16 cellular contexts compared by ENCODE assay signal in genomic region chr5:134007581-134008256, GRCh38. TPM values are rescaled to one million over a fixed set of nuclear protein-coding genes. Genes with fewer than 3 reads are reported as not detected.
A peak's percentile ranks its signal among the peaks of the same experiment; 100 is the strongest.
DNase-seq lines count a peak whose midpoint lies in the region; ATAC-seq and TF ChIP-seq lines count a peak whose summit lies in the region.
"Had no signal": no experiment of that assay in that cellular context is flagged by ENCODE, and none has a peak within 500 bp of the region (broad histone marks: within the 10 kb centered on the region; RNA-seq: fewer than 3 reads in every experiment).

No MANE protein-coding gene starts in this region.

- no peaks in the 10 kb centered on the region for H3K9me3 Mint-ChIP-seq in neural crest cell
- no peaks in the 10 kb centered on the region for H3K9me3 Mint-ChIP-seq in activated CD4-positive, alpha-beta T cell treated with anti-CD3 and anti-CD28 coated beads, Interleukin-2, amount 10 ng/mL, durations not matched to agents 24 days and 14 days

- peaks cover 35% of the 10 kb centered on the region for H3K4me1 Mint-ChIP-seq in neural crest cell
- H3K4me1 Mint-ChIP-seq in activated CD4-positive, alpha-beta T cell treated with anti-CD3 and anti-CD28 coated beads, Interleukin-2, amount 10 ng/mL, durations not matched to agents 24 days and 14 days = peaks cover 17% of the 10 kb centered on the region

- in situ Hi-C loops in brain microvascular endothelial cell (cut with HindIII; ENCODE audit: low pct_ligation_motif_present, low sequenced_read_pairs) = no loop called here

- H3K36me3 Mint-ChIP-seq in neural crest cell (ENCODE audit: low read depth) = no peaks in the 10 kb centered on the region
- peaks cover 20% of the 10 kb centered on the region for H3K36me3 Mint-ChIP-seq in activated CD4-positive, alpha-beta T cell treated with anti-CD3 and anti-CD28 coated beads, Interleukin-2, amount 10 ng/mL, durations not matched to agents 24 days and 14 days (ENCODE audit: low read depth)

- no peaks in the 10 kb centered on the region for H3K27me3 ChIP-seq in brain microvascular endothelial cell (replicated peaks)
- H3K27me3 ChIP-seq: body of pancreas, Peyer's patch had no signal

- intact Hi-C loops in activated CD4-positive, alpha-beta T cell treated with anti-CD3 and anti-CD28 coated beads, Interleukin-2, amount 10 ng/mL, durations not matched to agents 24 days and 14 days (cut with micrococcal nuclease) = loop anchor here (10.0 kb wide), 1 partner anchor 517 kb away; the partner anchor contains the start of gene JADE2

- no peaks in the 10 kb centered on the region for H3K36me3 ChIP-seq in brain microvascular endothelial cell (replicated peaks)
- H3K36me3 ChIP-seq: neutrophil, Peyer's patch had no signal

- DNase-seq in ELF-1 (ENCODE audit: low read depth, low spot score) = peak; percentile 43
- DNase-seq in M059J (ENCODE audit: low read depth) = peak; percentile 13
- DNase-seq in brain microvascular endothelial cell = peak; percentile 18
- no peak for DNase-seq in neural crest cell (ENCODE audit: low read depth, low spot score)
- DNase-seq in activated CD4-positive, alpha-beta T cell treated with anti-CD3 and anti-CD28 coated beads, Interleukin-2, amount 10 ng/mL, durations not matched to agents 24 days and 14 days = no peak
- no peak for DNase-seq in NCI-H2081 treated with DMSO at 0.1 percent for 48 hours (lab: John Stamatoyannopoulos, UW)
- DNase-seq: activated CD4-positive, alpha-beta T cell treated with anti-CD3 and anti-CD28 coated beads, Interleukin-2, amount 50 U/mL, for 48 hours; activated effector memory CD4-positive, alpha-beta T cell treated with Interleukin-2 at 50 U/mL for 16 hours; body of pancreas; MM.1S; NCI-H2227 treated with DMSO at 0.1 percent for 48 hours; Peyer's patch; small intestine; substantia nigra had no signal

- H3K27ac ChIP-seq in brain microvascular endothelial cell = no peak overlapping the region
- H3K27ac ChIP-seq: body of pancreas, neutrophil, Peyer's patch had no signal

- no peak overlapping the region for H3K27ac Mint-ChIP-seq in neural crest cell (ENCODE audit: unreplicated experiment)
- no peak overlapping the region for H3K27ac Mint-ChIP-seq in activated CD4-positive, alpha-beta T cell treated with anti-CD3 and anti-CD28 coated beads, Interleukin-2, amount 10 ng/mL, durations not matched to agents 24 days and 14 days

- no peak for TF ChIP-seq CTCF in brain microvascular endothelial cell (IDR thresholded peaks at IDR 0.05; ENCODE audit: low read depth, low read length, missing control alignments)
- no peak for TF ChIP-seq CTCF in neural crest cell (conservative IDR thresholded peaks at IDR 0.05)

- H3K27me3 Mint-ChIP-seq in neural crest cell (ENCODE audit: low read depth) = no peaks in the 10 kb centered on the region
- peaks cover 13% of the 10 kb centered on the region for H3K27me3 Mint-ChIP-seq in activated CD4-positive, alpha-beta T cell treated with anti-CD3 and anti-CD28 coated beads, Interleukin-2, amount 10 ng/mL, durations not matched to agents 24 days and 14 days

- peak overlapping the region; percentile 85 for H3K4me3 Mint-ChIP-seq in neural crest cell
- H3K4me3 Mint-ChIP-seq in activated CD4-positive, alpha-beta T cell treated with anti-CD3 and anti-CD28 coated beads, Interleukin-2, amount 10 ng/mL, durations not matched to agents 24 days and 14 days = no peak overlapping the region

- H3K4me3 ChIP-seq in brain microvascular endothelial cell (ENCODE audit: low read depth, low read length) = no peak overlapping the region
- H3K4me3 ChIP-seq: body of pancreas, Peyer's patch had no signal

- no peak for ATAC-seq in HG03280 (IDR thresholded peaks at IDR 0.05; ENCODE audit: unreplicated experiment)
- ATAC-seq: body of pancreas had no signal

RNA-seq across cellular contexts. Expression of gene VDAC1, which starts 2.9 kb away (rescaled TPM):
- total RNA-seq in M059J (2014; rRNA removed; shearing (Covaris generic)) = 373 and 402 TPM in 2 replicates
- 218 and 234 TPM in 2 replicates for total RNA-seq in neural crest cell
- 508 and 515 TPM in 2 replicates for total RNA-seq in activated CD4-positive, alpha-beta T cell treated with anti-CD3 and anti-CD28 coated beads, Interleukin-2, amount 10 ng/mL, durations not matched to agents 24 days and 14 days

RNA-seq across cellular contexts. Expression of gene C5orf15, which starts 39.3 kb away (rescaled TPM):
- 196 and 216 TPM in 2 replicates for total RNA-seq in M059J (2014; rRNA removed; shearing (Covaris generic))
- 38.4 and 39.4 TPM in 2 replicates for total RNA-seq in neural crest cell
- total RNA-seq in activated CD4-positive, alpha-beta T cell treated with anti-CD3 and anti-CD28 coated beads, Interleukin-2, amount 10 ng/mL, durations not matched to agents 24 days and 14 days = 41.4 and 45.0 TPM in 2 replicates

Comparison
In these comparisons a context has a peak if more than half of its experiments do, and no peak if none do; other contexts are left out.
1. DNase-seq: peak in ELF-1 (single experiment), M059J (single experiment) and brain microvascular endothelial cell (single experiment); none in neural crest cell (single experiment), activated CD4-positive, alpha-beta T cell treated with anti-CD3 and anti-CD28 coated beads, Interleukin-2, amount 10 ng/mL, durations not matched to agents 24 days and 14 days (single experiment) and NCI-H2081 treated with DMSO at 0.1 percent for 48 hours (single experiment).